Comparison of ENCODE assay signal across 24 cellular contexts in the genomic region with DNA sequence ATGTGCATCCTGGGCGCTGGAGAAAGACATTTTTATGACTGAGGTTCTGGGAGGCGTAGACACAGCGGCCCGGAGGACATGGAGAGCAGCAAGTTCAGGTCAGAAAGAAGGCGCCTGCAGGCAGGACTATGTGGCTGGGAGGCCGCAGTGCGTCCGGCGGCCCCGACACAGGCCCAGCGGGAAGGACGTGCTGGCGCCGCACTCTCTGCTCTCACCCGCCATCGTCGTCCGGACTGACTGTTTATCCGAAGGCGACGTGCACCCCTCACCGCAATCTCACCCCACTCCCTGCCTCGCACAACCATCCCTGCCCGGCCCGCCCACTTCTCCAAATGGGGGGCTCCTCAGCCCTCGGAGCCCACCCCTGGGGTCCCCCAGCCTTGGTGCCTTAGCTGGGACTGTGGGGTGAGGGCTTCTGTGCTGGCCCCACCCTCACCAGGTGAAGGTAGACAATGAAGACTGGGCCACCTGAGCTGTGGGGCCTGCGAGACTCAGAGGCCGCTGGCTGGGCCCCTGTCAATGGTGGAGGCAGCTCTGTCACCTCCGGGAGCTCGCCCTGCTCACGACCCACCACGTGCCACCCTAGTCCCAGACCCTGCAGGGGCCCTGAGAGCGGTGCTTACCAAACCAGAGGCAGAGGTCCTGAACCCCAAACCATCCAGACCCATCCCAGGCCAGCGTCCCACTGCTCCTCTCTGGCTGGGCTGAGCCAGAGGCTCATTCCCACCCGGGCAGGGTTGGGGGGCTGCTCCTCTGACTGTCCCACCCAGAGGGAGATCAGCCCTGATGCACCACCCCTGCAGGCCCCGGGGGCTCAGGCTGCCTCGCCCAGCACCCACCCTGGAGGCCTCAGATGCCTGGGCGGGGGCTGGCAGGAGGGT. TPM values are rescaled to one million over a fixed set of nuclear protein-coding genes. Genes with fewer than 3 reads are reported as not detected.
DNase-seq lines count a peak whose midpoint lies in the region; ATAC-seq and TF ChIP-seq lines count a peak whose summit lies in the region.
"Had no signal": no experiment of that assay in that cellular context is flagged by ENCODE, and none has a peak within 500 bp of the region (broad histone marks: within the 10 kb centered on the region; RNA-seq: fewer than 3 reads in every experiment).

No MANE protein-coding gene starts in this region.

- H3K4me3 Mint-ChIP-seq in type B pancreatic cell: no peak overlapping the region
- H3K4me3 Mint-ChIP-seq: activated T-helper 1 cell treated with anti-CD3 and anti-CD28 coated beads, Interleukin-12 subunit alpha, Interleukin-12 subunit beta, Interleukin-2, Interleukin-4 antibody, amounts not matched to agents 30 ng/mL and 10 ng/mL and 1 ng/mL, durations not matched to agents 14 hours and 24 hours and 36 hours; CD4-positive, alpha-beta memory T cell; dendritic cell treated with granulocyte-macrophage colony-stimulating factor and Interleukin-4, amounts not matched to agents 40 ng/mL and 50 ng/mL, for 4 days had no signal

- no peak for TF ChIP-seq CTCF in left ventricle myocardium inferior (IDR thresholded peaks at IDR 0.05; ENCODE audit: borderline replicate concordance)
- no peak for TF ChIP-seq CTCF in WERI-Rb-1 (IDR thresholded peaks at IDR 0.05; ENCODE audit: low read depth, low read length)
- TF ChIP-seq CTCF in type B pancreatic cell (conservative IDR thresholded peaks at IDR 0.05): no peak

- no peak overlapping the region for H3K27ac Mint-ChIP-seq in type B pancreatic cell
- H3K27ac Mint-ChIP-seq: activated T-helper 1 cell treated with anti-CD3 and anti-CD28 coated beads, Interleukin-12 subunit alpha, Interleukin-12 subunit beta, Interleukin-2, Interleukin-4 antibody, amounts not matched to agents 30 ng/mL and 10 ng/mL and 1 ng/mL, durations not matched to agents 14 hours and 24 hours and 36 hours; CD4-positive, alpha-beta memory T cell; dendritic cell treated with granulocyte-macrophage colony-stimulating factor and Interleukin-4, amounts not matched to agents 40 ng/mL and 50 ng/mL, for 4 days had no signal

- peaks cover 15% of the 10 kb centered on the region for H3K9me3 Mint-ChIP-seq in type B pancreatic cell

- H3K9me3 ChIP-seq in left ventricle myocardium inferior (replicated peaks) (peaks cover 18% of the 10 kb centered on the region), WERI-Rb-1 (ENCODE audit: severe bottlenecking) (peaks cover 4% of the 10 kb centered on the region)
- H3K9me3 ChIP-seq: testis had no signal

- DNase-seq in Right ventricle myocardium superior (peak; percentile 19), left ventricle myocardium inferior (no peak), WERI-Rb-1 (peak; percentile 4), mesenteric fat pad (ENCODE audit: low spot score) (peak; percentile 86), type B pancreatic cell (ENCODE audit: extremely low spot score, unreplicated experiment) (peak; percentile 66), EL (no peak), AG08395 (ENCODE audit: low spot score) (no peak)
- DNase-seq: activated CD8-positive, alpha-beta memory T cell treated with anti-CD3 and anti-CD28 coated beads for 24 hours; CD4-positive, alpha-beta memory T cell; DMS153; GF-D8; KBM-7; NCI-H774; PC-3; T1000; testis had no signal

- no peak overlapping the region for H3K27ac ChIP-seq in left ventricle myocardium inferior (replicated peaks)
- H3K27ac ChIP-seq in WERI-Rb-1: no peak overlapping the region
- H3K27ac ChIP-seq: adrenal gland, testis had no signal

- no peaks in the 10 kb centered on the region for H3K4me1 Mint-ChIP-seq in type B pancreatic cell (ENCODE audit: unreplicated experiment)
- H3K4me1 Mint-ChIP-seq: CD4-positive, alpha-beta memory T cell had no signal

- H3K27me3 ChIP-seq in left ventricle myocardium inferior (ENCODE audit: low read depth) (peaks cover 70% of the 10 kb centered on the region), WERI-Rb-1 (ENCODE audit: insufficient read depth, low read depth, severe bottlenecking) (no peaks in the 10 kb centered on the region)
- H3K27me3 ChIP-seq: testis had no signal

- intact Hi-C loops in Right ventricle myocardium superior (cut with DNase I) (loop anchor here (10.0 kb wide), 1 partner anchor 368 kb away; the partner anchor contains the start of gene DUSP8), left ventricle myocardium inferior (cut with micrococcal nuclease) (loop anchor here (10.0 kb wide), 1 partner anchor 308 kb away; no protein-coding TSS in a partner anchor)

- peaks cover 7% of the 10 kb centered on the region for H3K4me1 ChIP-seq in left ventricle myocardium inferior
- H3K4me1 ChIP-seq: adrenal gland, testis had no signal

- no peaks in the 10 kb centered on the region for H3K36me3 ChIP-seq in left ventricle myocardium inferior
- H3K36me3 ChIP-seq in WERI-Rb-1: no peaks in the 10 kb centered on the region
- H3K36me3 ChIP-seq: adrenal gland had no signal

- H3K4me3 ChIP-seq in left ventricle myocardium inferior (no peak overlapping the region), WERI-Rb-1 (ENCODE audit: low read depth, low read length) (no peak overlapping the region)
- H3K4me3 ChIP-seq: adrenal gland, lung, testis had no signal

- ATAC-seq in Right ventricle myocardium superior (ENCODE audit: poor library complexity) (no peak), GM19328 (IDR thresholded peaks at IDR 0.05; ENCODE audit: unreplicated experiment) (no peak)
- ATAC-seq: PC-3, right cardiac atrium had no signal

- no peaks in the 10 kb centered on the region for H3K36me3 Mint-ChIP-seq in type B pancreatic cell

- H3K27me3 Mint-ChIP-seq in type B pancreatic cell: peaks cover 13% of the 10 kb centered on the region

RNA-seq across cellular contexts. Expression of gene MUC5B, which starts 16.2 kb away (rescaled TPM):
- total RNA-seq in Right ventricle myocardium superior (not detected), left ventricle myocardium inferior (not detected), mesenteric fat pad (not detected), type B pancreatic cell (ENCODE audit: low replicate concordance) (0.48 and 2.0 TPM in 2 replicates)
- total RNA-seq: activated T-helper 1 cell treated with anti-CD3 and anti-CD28 coated beads, Interleukin-12 subunit alpha, Interleukin-12 subunit beta, Interleukin-2, Interleukin-4 antibody, amounts not matched to agents 30 ng/mL and 10 ng/mL and 1 ng/mL, durations not matched to agents 14 hours and 24 hours and 36 hours; bronchial epithelial cell; CD4-positive, alpha-beta memory T cell; endothelial cell of umbilical vein; right cardiac atrium had no signal

RNA-seq across cellular contexts. Expression of gene MUC5AC, which starts 48.9 kb away (rescaled TPM):
- total RNA-seq in Right ventricle myocardium superior (not detected), left ventricle myocardium inferior (not detected), mesenteric fat pad (not detected), type B pancreatic cell (ENCODE audit: low replicate concordance) (0.10 and 1.4 TPM in 2 replicates)
- total RNA-seq: activated T-helper 1 cell treated with anti-CD3 and anti-CD28 coated beads, Interleukin-12 subunit alpha, Interleukin-12 subunit beta, Interleukin-2, Interleukin-4 antibody, amounts not matched to agents 30 ng/mL and 10 ng/mL and 1 ng/mL, durations not matched to agents 14 hours and 24 hours and 36 hours; CD4-positive, alpha-beta memory T cell; endothelial cell of umbilical vein; right cardiac atrium had no signal

Comparison
In these comparisons a context has a peak if more than half of its experiments do, and no peak if none do; other contexts are left out.
1. DNase-seq: peak in Right ventricle myocardium superior (single experiment), WERI-Rb-1 (single experiment), mesenteric fat pad (single experiment) and type B pancreatic cell (single experiment); none in left ventricle myocardium inferior (single experiment), EL (single experiment) and AG08395 (single experiment).